8 cellular contexts compared by ENCODE assay signal in genomic region chr12:71663561-71664410, GRCh38. TPM values are rescaled to one million over a fixed set of nuclear protein-coding genes. Genes with fewer than 3 reads are reported as not detected.
DNase-seq lines count a peak whose midpoint lies in the region; ATAC-seq, FAIRE-seq and TF ChIP-seq lines count a peak whose summit lies in the region.

THAP2 (plus strand) TSS chr12:71664301; CDS start chr12:71664510, 209 bp downstream.
ZFC3H1 (minus strand) TSS chr12:71663848; CDS start chr12:71663610, 238 bp downstream.

- CTCF ChIA-PET in naive thymus-derived CD4-positive, alpha-beta T cell (lab: Charles Lee): interaction anchor here (1.0 to 2.7 kb wide), 3 partner anchors 11 to 27 kb away, joined by 3 to 35 read pairs (median 4); partner anchors contain the start of gene TMEM19

- H3K36me3 ChIP-seq in Karpas-422 (ENCODE audit: insufficient read depth, low read length) (peaks cover 33% of the 10 kb centered on the region), fibroblast of lung (ENCODE audit: control insufficient read depth, insufficient read depth, low read length) (peaks cover 1% of the 10 kb centered on the region)
- H3K36me3 ChIP-seq in naive thymus-derived CD4-positive, alpha-beta T cell (ENCODE audit: control insufficient read depth in 2 of 3, insufficient read depth in 3 of 3, low read length in 3 of 3): peaks cover 0 to 24% (median under 1%) of the 10 kb centered on the region in 3 experiments

- TF ChIP-seq CTCF in fibroblast of lung (conservative IDR thresholded peaks at IDR 0.05 in 1 of 2, IDR thresholded peaks at IDR 0.05 in 1 of 2; ENCODE audit: low read depth in 1 of 2, low read length in 2 of 2): peak; percentile 38 to 39

- peak; percentile 88 for FAIRE-seq in RCC 7860 (lab: Jason Lieb, UNC)

- intact Hi-C loops in naive thymus-derived CD4-positive, alpha-beta T cell (cut with micrococcal nuclease): loop anchor here (1.0 to 5.0 kb wide), 10 partner anchors 23 to 1925 kb away; partner anchors contain the start of genes CNOT2 (in 2 of the 2), RAB21 (in 2 of the 2), TBC1D15 (in 2 of the 2) and TMEM19 (in 2 of the 2)

- peak within 1 kb of the TSS; percentile 96 to 100 (median 99) for H3K27ac Mint-ChIP-seq in naive thymus-derived CD4-positive, alpha-beta T cell
- peak within 1 kb of the TSS; percentile 99 for H3K27ac Mint-ChIP-seq in stimulated activated naive B cell treated with anti-CD40 and anti-IgM and Interleukin-4, amounts not matched to agents 10 μg/mL and 1 μg/mL and 100 μg/mL, for 72 hours

- H3K36me3 Mint-ChIP-seq in naive thymus-derived CD4-positive, alpha-beta T cell: peaks cover 5 to 21% (median 17%) of the 10 kb centered on the region in 5 donors
- peaks cover 19 to 32% of the 10 kb centered on the region in 2 donors for H3K36me3 Mint-ChIP-seq in stimulated activated naive B cell treated with anti-CD40 and anti-IgM and Interleukin-4, amounts not matched to agents 10 μg/mL and 1 μg/mL and 100 μg/mL, for 72 hours

- H3K4me1 Mint-ChIP-seq in naive thymus-derived CD4-positive, alpha-beta T cell: peaks cover 34 to 69% (median 59%) of the 10 kb centered on the region in 7 donors
- H3K4me1 Mint-ChIP-seq in stimulated activated naive B cell treated with anti-CD40 and anti-IgM and Interleukin-4, amounts not matched to agents 10 μg/mL and 1 μg/mL and 100 μg/mL, for 72 hours: peaks cover 18 to 39% of the 10 kb centered on the region in 2 donors

- peaks cover 19% of the 10 kb centered on the region for H4K20me1 ChIP-seq in Karpas-422 (ENCODE audit: insufficient read depth, low read depth, low read length)
- no peaks in the 10 kb centered on the region for H4K20me1 ChIP-seq in fibroblast of lung (ENCODE audit: control insufficient read depth, extremely low read depth, insufficient read depth, low read length)

- H3K4me3 ChIP-seq in Karpas-422 (ENCODE audit: low read length) (peak within 1 kb of the TSS; percentile 90), fibroblast of lung (replicated peaks in 1 of 4; ENCODE audit: control extremely low read depth in 1 of 4, insufficient read depth in 1 of 4, low read depth in 3 of 4, low read length in 4 of 4) (peak within 1 kb of the TSS; percentile 85 to 99 (median 92))
- peak within 1 kb of the TSS; percentile 76 for H3K4me3 ChIP-seq in naive thymus-derived CD4-positive, alpha-beta T cell (ENCODE audit: low read length)

- H3K9me2 ChIP-seq in Karpas-422 (replicated peaks; ENCODE audit: insufficient read depth, low read length): no peaks in the 10 kb centered on the region; the same call in 1 of the 2 replicates

- H3K4me3 Mint-ChIP-seq in naive thymus-derived CD4-positive, alpha-beta T cell: peak within 1 kb of the TSS; percentile 94 to 100 (median 99)
- peak within 1 kb of the TSS; percentile 96 to 99 for H3K4me3 Mint-ChIP-seq in stimulated activated naive B cell treated with anti-CD40 and anti-IgM and Interleukin-4, amounts not matched to agents 10 μg/mL and 1 μg/mL and 100 μg/mL, for 72 hours

- ATAC-seq in GM21825 (IDR thresholded peaks at IDR 0.05; ENCODE audit: unreplicated experiment): peak; percentile 92
- ATAC-seq in naive thymus-derived CD4-positive, alpha-beta T cell: peak; percentile 87
- ATAC-seq in stimulated activated naive B cell treated with anti-CD40 and anti-IgM and Interleukin-4, amounts not matched to agents 10 μg/mL and 1 μg/mL and 100 μg/mL, for 72 hours (replicated peaks): peak; percentile 85 to 91

- H3K27me3 ChIP-seq in Karpas-422 (ENCODE audit: low read length) (no peaks in the 10 kb centered on the region), fibroblast of lung (ENCODE audit: control insufficient read depth, insufficient read depth, low read length) (no peaks in the 10 kb centered on the region)
- H3K27me3 ChIP-seq in naive thymus-derived CD4-positive, alpha-beta T cell (ENCODE audit: control insufficient read depth in 2 of 2, insufficient read depth in 2 of 2, low read length in 2 of 2): no peaks in the 10 kb centered on the region

- peak within 1 kb of the TSS; percentile 76 for H2AFZ ChIP-seq in Karpas-422 (ENCODE audit: low read length)
- peak within 1 kb of the TSS; percentile 82 for H2AFZ ChIP-seq in fibroblast of lung (ENCODE audit: low read length)

- no peaks in the 10 kb centered on the region for H3K9me3 ChIP-seq in Karpas-422 (ENCODE audit: low read length)
- H3K9me3 ChIP-seq in fibroblast of lung (ENCODE audit: control insufficient read depth, insufficient read depth, low read depth, low read length): no peaks in the 10 kb centered on the region
- H3K9me3 ChIP-seq in naive thymus-derived CD4-positive, alpha-beta T cell (ENCODE audit: control insufficient read depth in 2 of 3, low read length in 3 of 3): no peaks in the 10 kb centered on the region

- H3K79me2 ChIP-seq in Karpas-422 (ENCODE audit: low read length): peaks cover 67% of the 10 kb centered on the region
- peaks cover 55% of the 10 kb centered on the region for H3K79me2 ChIP-seq in fibroblast of lung (ENCODE audit: control insufficient read depth, insufficient read depth, low read length)

- H3K27ac ChIP-seq in Karpas-422 (ENCODE audit: low read length) (peak within 1 kb of the TSS; percentile 89), fibroblast of lung (ENCODE audit: insufficient read depth, low read length) (peak within 1 kb of the TSS; percentile 96)
- peak within 1 kb of the TSS; percentile 97 for H3K27ac ChIP-seq in naive thymus-derived CD4-positive, alpha-beta T cell (ENCODE audit: low read depth, low read length)

- H3K4me1 ChIP-seq in Karpas-422 (ENCODE audit: low read length) (peaks cover 40% of the 10 kb centered on the region), fibroblast of lung (ENCODE audit: control insufficient read depth, extremely low read depth, insufficient read depth, low read length) (no peaks in the 10 kb centered on the region)
- H3K4me1 ChIP-seq in naive thymus-derived CD4-positive, alpha-beta T cell (ENCODE audit: control insufficient read depth in 2 of 2, insufficient read depth in 2 of 2, low read length in 2 of 2): peaks cover 24 to 29% of the 10 kb centered on the region in 2 donors

- H3K4me2 ChIP-seq in Karpas-422 (ENCODE audit: low read depth, low read length, poor library complexity, severe bottlenecking): peak within 1 kb of the TSS; percentile 78
- H3K4me2 ChIP-seq in fibroblast of lung (ENCODE audit: extremely low read depth, insufficient read depth, low read length): peak within 1 kb of the TSS; percentile 86

- H3K9me3 Mint-ChIP-seq in naive thymus-derived CD4-positive, alpha-beta T cell: peaks cover 0 to 4% (median 0%) of the 10 kb centered on the region in 11 donors
- peaks cover 3 to 4% of the 10 kb centered on the region in 2 donors for H3K9me3 Mint-ChIP-seq in stimulated activated naive B cell treated with anti-CD40 and anti-IgM and Interleukin-4, amounts not matched to agents 10 μg/mL and 1 μg/mL and 100 μg/mL, for 72 hours

- peak within 1 kb of the TSS; percentile 89 for H3K9ac ChIP-seq in Karpas-422 (ENCODE audit: low read length)
- H3K9ac ChIP-seq in fibroblast of lung (ENCODE audit: insufficient read depth, low read length): peak within 1 kb of the TSS; percentile 94

- H3K27me3 Mint-ChIP-seq in naive thymus-derived CD4-positive, alpha-beta T cell: no peaks in the 10 kb centered on the region
- H3K27me3 Mint-ChIP-seq in stimulated activated naive B cell treated with anti-CD40 and anti-IgM and Interleukin-4, amounts not matched to agents 10 μg/mL and 1 μg/mL and 100 μg/mL, for 72 hours: no peaks in the 10 kb centered on the region

- POLR2A ChIA-PET in naive thymus-derived CD4-positive, alpha-beta T cell (lab: Charles Lee): interaction anchor here (0.5 to 8.1 kb wide), 28 partner anchors 10 to 1435 kb away, joined by 3 to 214 read pairs (median 5); partner anchors contain the start of genes RAB21, TBC1D15 and TMEM19

- DNase-seq in Daoy (ENCODE audit: low read depth) (peak; percentile 98), Karpas-422 (peak; percentile 99), RCC 7860 (ENCODE audit: low spot score) (peak; percentile 99), fibroblast of lung (ENCODE audit: low read depth in 2 of 2) (peak; percentile 99 to 100)
- peak; percentile 74 to 84 for DNase-seq in activated T-helper 1 cell treated with anti-CD3 and anti-CD28 coated beads, Interleukin-2, amount 50 U/mL, for 16 hours (ENCODE audit: low read depth in 1 of 2, low spot score in 1 of 2)
- peak; percentile 78 to 97 (median 95) for DNase-seq in naive thymus-derived CD4-positive, alpha-beta T cell
- DNase-seq in stimulated activated naive B cell treated with anti-CD40 and anti-IgM and Interleukin-4, amounts not matched to agents 10 μg/mL and 1 μg/mL and 100 μg/mL, for 72 hours: peak; percentile 93

RNA-seq across cellular contexts. Expression of gene THAP2, which starts in this region (rescaled TPM):
- total RNA-seq in Daoy (2014; rRNA removed; shearing (Covaris generic)): 2.6 and 7.1 TPM in 2 replicates
- total RNA-seq in Karpas-422 (2014; rRNA removed; shearing (Covaris generic); ENCODE audit: low replicate concordance): 3.2 and 7.2 TPM in 2 replicates
- total RNA-seq in fibroblast of lung: 5.6 and 6.9 TPM in 2 replicates
- 1.5 and 2.3 TPM in 2 replicates for polyA plus RNA-seq in fibroblast of lung
- polyA plus RNA-seq in fibroblast of lung (2012): 1.6 and 2.5 TPM in 2 replicates
- 0.19 and 0.79 TPM in 2 replicates for polyA minus RNA-seq in fibroblast of lung (ENCODE audit: low replicate concordance)
- total RNA-seq in naive thymus-derived CD4-positive, alpha-beta T cell: 10 to 100 TPM in 4 of 5 experiments, 1 to 10 TPM in 1; 9.2 to 21.7 (median 14.4) TPM
- 1 to 10 TPM; 4.9 to 9.7 TPM for polyA plus RNA-seq in naive thymus-derived CD4-positive, alpha-beta T cell

RNA-seq across cellular contexts. Expression of gene ZFC3H1, which starts in this region (rescaled TPM):
- 14.4 and 16.9 TPM in 2 replicates for total RNA-seq in Daoy (2014; rRNA removed; shearing (Covaris generic))
- 43.4 and 74.7 TPM in 2 replicates for total RNA-seq in Karpas-422 (2014; rRNA removed; shearing (Covaris generic); ENCODE audit: low replicate concordance)
- total RNA-seq in fibroblast of lung: 21.8 and 30.7 TPM in 2 replicates
- 23.2 and 33.1 TPM in 2 replicates for polyA plus RNA-seq in fibroblast of lung
- 9.1 and 13.4 TPM in 2 replicates for polyA plus RNA-seq in fibroblast of lung (2012)
- 3.1 and 3.7 TPM in 2 replicates for polyA minus RNA-seq in fibroblast of lung (ENCODE audit: low replicate concordance)
- total RNA-seq in naive thymus-derived CD4-positive, alpha-beta T cell: 100 to 1,000 TPM in 4 of 5 experiments, 10 to 100 TPM in 1; 74.6 to 147 (median 133) TPM
- 10 to 100 TPM; 26.3 to 29.8 TPM for polyA plus RNA-seq in naive thymus-derived CD4-positive, alpha-beta T cell

Comparison
In these comparisons a context has a peak if more than half of its experiments do, and no peak if none do; other contexts are left out.
1. Peak in every context shown above with its lines: DNase-seq, ATAC-seq, H3K4me3 ChIP-seq and H3K27ac ChIP-seq.